ENCODE assay signal across 26 cellular contexts in the genomic region with DNA sequence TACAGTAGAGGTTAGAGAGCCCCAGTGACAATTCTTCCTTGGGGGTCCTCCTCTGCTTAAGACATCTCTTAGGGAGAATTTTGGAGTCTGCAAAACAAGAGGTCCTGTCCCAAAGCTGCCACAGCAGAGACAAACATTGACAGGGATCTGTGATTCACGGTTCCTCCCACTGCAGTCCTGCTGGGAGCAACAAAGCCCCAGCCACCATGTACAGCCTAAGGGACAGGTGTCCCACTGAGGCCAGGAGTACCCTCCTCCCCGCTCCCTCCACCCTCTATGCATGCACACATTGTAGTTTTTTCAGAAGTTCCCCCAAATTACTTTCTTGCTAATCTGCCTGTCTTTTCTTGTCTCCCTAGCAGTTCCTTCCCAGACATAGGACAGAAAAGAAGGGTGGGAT. TPM values are rescaled to one million over a fixed set of nuclear protein-coding genes. Genes with fewer than 3 reads are reported as not detected.
"Had no signal": no experiment of that assay in that cellular context is flagged by ENCODE, and none has a peak within 500 bp of the region (broad histone marks: within the 10 kb centered on the region; RNA-seq: fewer than 3 reads in every experiment).

No MANE protein-coding gene starts in this region.

- H3K9me3 Mint-ChIP-seq: activated CD4-positive, alpha-beta memory T cell treated with anti-CD3 and anti-CD28 coated beads, Interleukin-2, amount 10 ng/mL, durations not matched to agents 7 days and 5 days; activated naive CD4-positive, alpha-beta T cell treated with anti-CD3 and anti-CD28 coated beads, Interleukin-2, amount 10 ng/mL, durations not matched to agents 7 days and 5 days; activated naive CD8-positive, alpha-beta T cell treated with anti-CD3 and anti-CD28 coated beads for 36 hours; activated T-helper 17 cell treated with anti-CD3 and anti-CD28 coated beads, Interleukin-2, amount 50 U/mL, for 72 hours had no signal

- FAIRE-seq: TTC549 had no signal

- H3K36me3 ChIP-seq: brain microvascular endothelial cell, cardiac muscle cell had no signal

- H3K4me1 Mint-ChIP-seq: activated CD4-positive, alpha-beta memory T cell treated with anti-CD3 and anti-CD28 coated beads, Interleukin-2, amount 10 ng/mL, durations not matched to agents 7 days and 5 days; activated CD4-positive, alpha-beta T cell treated with anti-CD3 and anti-CD28 coated beads for 36 hours; activated naive CD4-positive, alpha-beta T cell treated with anti-CD3 and anti-CD28 coated beads, Interleukin-2, amount 10 ng/mL, durations not matched to agents 7 days and 5 days; activated naive CD8-positive, alpha-beta T cell treated with anti-CD3 and anti-CD28 coated beads for 36 hours; activated T-helper 17 cell treated with anti-CD3 and anti-CD28 coated beads, Interleukin-2, amount 50 U/mL, for 72 hours had no signal

- H3K36me3 Mint-ChIP-seq: activated naive CD4-positive, alpha-beta T cell treated with anti-CD3 and anti-CD28 coated beads, Interleukin-2, amount 10 ng/mL, durations not matched to agents 7 days and 5 days; activated naive CD8-positive, alpha-beta T cell treated with anti-CD3 and anti-CD28 coated beads for 36 hours had no signal

- H3K4me3 ChIP-seq: cardiac muscle cell had no signal

- H3K27ac ChIP-seq: brain microvascular endothelial cell, cardiac muscle cell, VCaP had no signal

- H3K27me3 Mint-ChIP-seq: activated naive CD4-positive, alpha-beta T cell treated with anti-CD3 and anti-CD28 coated beads, Interleukin-2, amount 10 ng/mL, durations not matched to agents 7 days and 5 days had no signal

- ATAC-seq: activated CD4-positive, alpha-beta T cell treated with anti-CD3 and anti-CD28 coated beads for 36 hours; activated T-helper 17 cell treated with anti-CD3 and anti-CD28 coated beads, Interleukin-2, amount 50 U/mL, for 72 hours; PC-3 had no signal

- H3K4me3 Mint-ChIP-seq: activated CD4-positive, alpha-beta memory T cell treated with anti-CD3 and anti-CD28 coated beads, Interleukin-2, amount 10 ng/mL, durations not matched to agents 7 days and 5 days; activated CD4-positive, alpha-beta T cell treated with anti-CD3 and anti-CD28 coated beads for 36 hours; activated naive CD4-positive, alpha-beta T cell treated with anti-CD3 and anti-CD28 coated beads, Interleukin-2, amount 10 ng/mL, durations not matched to agents 7 days and 5 days; activated naive CD8-positive, alpha-beta T cell treated with anti-CD3 and anti-CD28 coated beads for 36 hours; activated T-helper 17 cell treated with anti-CD3 and anti-CD28 coated beads, Interleukin-2, amount 50 U/mL, for 72 hours had no signal

- H3K27ac Mint-ChIP-seq: activated CD4-positive, alpha-beta memory T cell treated with anti-CD3 and anti-CD28 coated beads, Interleukin-2, amount 10 ng/mL, durations not matched to agents 7 days and 5 days; activated CD4-positive, alpha-beta T cell treated with anti-CD3 and anti-CD28 coated beads for 36 hours; activated naive CD4-positive, alpha-beta T cell treated with anti-CD3 and anti-CD28 coated beads, Interleukin-2, amount 10 ng/mL, durations not matched to agents 7 days and 5 days; activated naive CD8-positive, alpha-beta T cell treated with anti-CD3 and anti-CD28 coated beads for 36 hours; activated T-helper 17 cell treated with anti-CD3 and anti-CD28 coated beads, Interleukin-2, amount 50 U/mL, for 72 hours had no signal

- H3K27me3 ChIP-seq: brain microvascular endothelial cell, cardiac muscle cell had no signal

- DNase-seq: activated CD4-positive, alpha-beta memory T cell treated with anti-CD3 and anti-CD28 coated beads, Interleukin-2, amount 10 ng/mL, durations not matched to agents 7 days and 5 days; activated CD4-positive, alpha-beta T cell treated with anti-CD3 and anti-CD28 coated beads for 36 hours; activated CD4-positive, alpha-beta T cell treated with anti-CD3 and anti-CD28 coated beads, Interleukin-2, amount 50 U/mL, for 1 hour; activated gamma-delta T cell treated with Interleukin-2 at 50 U/mL for 16 hours; activated naive CD4-positive, alpha-beta T cell treated with anti-CD3 and anti-CD28 coated beads, Interleukin-2, amount 10 ng/mL, durations not matched to agents 7 days and 5 days; activated naive CD8-positive, alpha-beta T cell treated with anti-CD3 and anti-CD28 coated beads for 36 hours; activated T-cell treated with anti-CD3 and anti-CD28 coated beads for 4 hours; activated T-cell treated with anti-CD3 and anti-CD28 coated beads, Interleukin-2, amount 50 U/mL, for 48 hours; brain microvascular endothelial cell; Karpas-422; MM.1S; NCI-H1105; NCI-H1436; NCI-H1694 treated with DMSO at 0.1 percent for 48 hours; NCI-H2029 treated with DMSO at 0.1 percent for 48 hours; NCI-H345; NCI-H510A; PC-3; SHP77 treated with DMSO at 0.1 percent for 48 hours; T-helper 2 cell; T1000 had no signal

RNA-seq across cellular contexts. Expression of gene PRICKLE1, which starts 13.7 kb away (rescaled TPM):
- total RNA-seq: activated CD8-positive, alpha-beta memory T cell treated with anti-CD3 and anti-CD28 coated beads for 36 hours; activated T-helper 17 cell treated with anti-CD3 and anti-CD28 coated beads, Interleukin-2, amount 50 U/mL, for 72 hours had no signal
